ENCODE assay signal across 8 cellular contexts in the genomic region with DNA sequence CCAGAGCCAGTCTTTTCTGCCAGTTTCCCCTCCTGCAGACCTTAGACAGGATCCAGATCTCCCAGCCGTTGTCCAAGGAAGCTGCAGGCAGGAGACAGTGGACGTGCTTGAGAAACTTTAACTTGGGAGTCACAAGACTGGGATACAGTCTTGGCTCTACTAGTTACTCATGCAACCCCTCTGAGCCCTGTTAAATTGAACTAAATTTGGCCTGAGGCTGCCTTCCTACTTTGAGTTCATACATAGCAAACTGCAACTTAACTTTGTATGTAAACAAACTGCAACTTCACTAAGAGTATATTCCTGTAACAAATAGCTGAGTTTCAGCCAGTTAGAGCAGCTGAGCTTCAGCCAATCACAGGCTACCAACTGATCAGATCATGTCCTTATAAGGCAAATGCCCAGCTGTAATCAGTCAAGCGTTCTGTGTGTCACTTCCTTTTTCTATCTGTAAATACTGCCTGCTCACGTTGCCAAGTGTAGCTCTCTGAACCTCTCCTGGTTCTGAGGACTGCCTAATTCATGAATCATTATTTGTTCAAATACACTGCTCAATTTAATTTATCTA.
DNase-seq lines count a peak whose midpoint lies in the region; ATAC-seq lines count a peak whose summit lies in the region.

No MANE protein-coding gene starts in this region.

- CTCF ChIA-PET in naive thymus-derived CD4-positive, alpha-beta T cell (lab: Charles Lee): no interaction called here

- POLR2A ChIA-PET in naive thymus-derived CD4-positive, alpha-beta T cell (lab: Charles Lee): no interaction called here

- peak; percentile 52 for DNase-seq in DMS 273 (lab: John Stamatoyannopoulos, UW; ENCODE audit: unreplicated experiment)
- no peak for DNase-seq in DMS 273 treated with DMSO at 0.1 percent for 48 hours (lab: John Stamatoyannopoulos, UW)
- DNase-seq in NCI-H2029 treated with DMSO at 0.1 percent for 48 hours (lab: John Stamatoyannopoulos, UW): peak; percentile 88
- DNase-seq in dedifferentiated amniotic fluid mesenchymal stem cell (ENCODE audit: extremely low spot score): peak; percentile 86
- no peak for DNase-seq in naive thymus-derived CD4-positive, alpha-beta T cell
- no peak for DNase-seq in putamen (ENCODE audit: low spot score)

- H3K27me3 ChIP-seq in naive thymus-derived CD4-positive, alpha-beta T cell (ENCODE audit: control insufficient read depth in 2 of 2, insufficient read depth in 2 of 2, low read length in 2 of 2): no peaks in the 10 kb centered on the region

- H3K27me3 Mint-ChIP-seq in naive thymus-derived CD4-positive, alpha-beta T cell: peaks cover 0 to 15% (median 0%) of the 10 kb centered on the region in 5 donors

- ATAC-seq in naive thymus-derived CD4-positive, alpha-beta T cell: peak; percentile 47
- ATAC-seq in GM19328 (IDR thresholded peaks at IDR 0.05; ENCODE audit: unreplicated experiment): no peak
- no peak for ATAC-seq in GM21576 (IDR thresholded peaks at IDR 0.05; ENCODE audit: unreplicated experiment)

- H3K4me3 ChIP-seq in naive thymus-derived CD4-positive, alpha-beta T cell (ENCODE audit: low read length): no peak overlapping the region

- peaks cover 7 to 37% (median 17%) of the 10 kb centered on the region in 11 donors for H3K9me3 Mint-ChIP-seq in naive thymus-derived CD4-positive, alpha-beta T cell

- no peaks in the 10 kb centered on the region for H3K4me1 ChIP-seq in naive thymus-derived CD4-positive, alpha-beta T cell (ENCODE audit: control insufficient read depth in 2 of 2, insufficient read depth in 2 of 2, low read length in 2 of 2)

- H3K36me3 Mint-ChIP-seq in naive thymus-derived CD4-positive, alpha-beta T cell: peaks cover 0 to 8% (median 2%) of the 10 kb centered on the region in 5 donors

- peaks cover 0 to 15% (median 0%) of the 10 kb centered on the region in 3 experiments for H3K9me3 ChIP-seq in naive thymus-derived CD4-positive, alpha-beta T cell (ENCODE audit: control insufficient read depth in 2 of 3, low read length in 3 of 3)

- no peak overlapping the region for H3K4me3 Mint-ChIP-seq in naive thymus-derived CD4-positive, alpha-beta T cell

- peak overlapping the region in 1 of 9 donors; percentile 5 for H3K27ac Mint-ChIP-seq in naive thymus-derived CD4-positive, alpha-beta T cell

- H3K36me3 ChIP-seq in naive thymus-derived CD4-positive, alpha-beta T cell (ENCODE audit: control insufficient read depth in 2 of 3, insufficient read depth in 3 of 3, low read length in 3 of 3): no peaks in the 10 kb centered on the region

- H3K27ac ChIP-seq in naive thymus-derived CD4-positive, alpha-beta T cell (ENCODE audit: low read depth, low read length): no peak overlapping the region

- intact Hi-C loops in naive thymus-derived CD4-positive, alpha-beta T cell (cut with micrococcal nuclease): no loop called here

- peaks cover 0 to 4% (median 0%) of the 10 kb centered on the region in 7 donors for H3K4me1 Mint-ChIP-seq in naive thymus-derived CD4-positive, alpha-beta T cell

Comparison
In these comparisons a context has a peak if more than half of its experiments do, and no peak if none do; other contexts are left out.
1. DNase-seq: peak in DMS 273 (single experiment), NCI-H2029 treated with DMSO at 0.1 percent for 48 hours (single experiment) and dedifferentiated amniotic fluid mesenchymal stem cell (single experiment); none in DMS 273 treated with DMSO at 0.1 percent for 48 hours (single experiment), naive thymus-derived CD4-positive, alpha-beta T cell (0 of 9) and putamen (single experiment).